22 cellular contexts compared by ENCODE assay signal in genomic region chr9:115071176-115071575, GRCh38. TPM values are rescaled to one million over a fixed set of nuclear protein-coding genes. Genes with fewer than 3 reads are reported as not detected.
DNase-seq lines count a peak whose midpoint lies in the region; ATAC-seq, FAIRE-seq and TF ChIP-seq lines count a peak whose summit lies in the region.
"Had no signal": no experiment of that assay in that cellular context is flagged by ENCODE, and none has a peak within 500 bp of the region (broad histone marks: within the 10 kb centered on the region; RNA-seq: fewer than 3 reads in every experiment).

No MANE protein-coding gene starts in this region.

- H3K9ac ChIP-seq in adipocyte (ENCODE audit: low read length) (no peak overlapping the region), rectal smooth muscle tissue (ENCODE audit: low read length) (no peak overlapping the region), Karpas-422 (ENCODE audit: low read length) (no peak overlapping the region)

- no peak for FAIRE-seq in D721Med (lab: Jason Lieb, UNC)
- FAIRE-seq: A204.1, K562 had no signal

- no peak overlapping the region for H2AFZ ChIP-seq in Karpas-422 (ENCODE audit: low read length)
- H2AFZ ChIP-seq: GM23338 had no signal

- no peak overlapping the region for H3K4me3 ChIP-seq in AG10803 (ENCODE audit: low read length)
- H3K4me3 ChIP-seq in adipocyte (ENCODE audit: low read length): no peak overlapping the region
- no peak overlapping the region for H3K4me3 ChIP-seq in fibroblast of villous mesenchyme (ENCODE audit: low read depth, low read length)
- no peak overlapping the region for H3K4me3 ChIP-seq in rectal smooth muscle tissue (ENCODE audit: low read length)
- H3K4me3 ChIP-seq in Karpas-422 (ENCODE audit: low read length): no peak overlapping the region
- H3K4me3 ChIP-seq: GM23338, K562 had no signal

- DNase-seq in AG10803 (ENCODE audit: low read depth) (peak; percentile 12), adipocyte (ENCODE audit: low read depth) (peak; percentile 59), fibroblast of villous mesenchyme (ENCODE audit: low read depth) (peak; percentile 21), D721Med (ENCODE audit: insufficient read length, low spot score) (no peak), Karpas-422 (no peak)
- DNase-seq: C1 segment of cervical spinal cord; CD8-positive, alpha-beta memory T cell; HCEC 1CT; NCI-H1436; NCI-H2029; NCI-H345; NCI-H524 treated with DMSO at 0.1 percent for 48 hours; PC-3; RPMI8226; SHP77 treated with DMSO at 0.1 percent for 48 hours had no signal

- no peaks in the 10 kb centered on the region for H4K20me1 ChIP-seq in Karpas-422 (ENCODE audit: insufficient read depth, low read depth, low read length)

- no peaks in the 10 kb centered on the region for H3K9me2 ChIP-seq in Karpas-422 (replicated peaks; ENCODE audit: insufficient read depth, low read length)

- no peak overlapping the region for H3K4me2 ChIP-seq in Karpas-422 (ENCODE audit: low read depth, low read length, poor library complexity, severe bottlenecking)
- H3K4me2 ChIP-seq: GM23338 had no signal

- ATAC-seq in GM18907 (IDR thresholded peaks at IDR 0.05; ENCODE audit: unreplicated experiment): no peak
- ATAC-seq in GM19455 (IDR thresholded peaks at IDR 0.05; ENCODE audit: unreplicated experiment): no peak
- ATAC-seq: GM23338, K562, PC-3, SK-N-SH treated with all-trans-retinoic acid at 6 μM for 48 hours had no signal

- TF ChIP-seq CTCF in AG10803 (conservative IDR thresholded peaks at IDR 0.05; ENCODE audit: low read length) (no peak), fibroblast of villous mesenchyme (IDR thresholded peaks at IDR 0.05; ENCODE audit: insufficient read depth, low read depth, low read length) (no peak), D721Med (IDR thresholded peaks at IDR 0.05; ENCODE audit: insufficient read depth, missing control alignments) (no peak)

- H3K79me2 ChIP-seq in Karpas-422 (ENCODE audit: low read length): no peaks in the 10 kb centered on the region

- H3K27ac ChIP-seq in rectal smooth muscle tissue (ENCODE audit: low read depth, low read length) (peak overlapping the region; percentile 72), Karpas-422 (ENCODE audit: low read length) (no peak overlapping the region)

- H3K4me1 ChIP-seq in adipocyte (ENCODE audit: control insufficient read depth, insufficient read depth, low read length) (no peaks in the 10 kb centered on the region), rectal smooth muscle tissue (ENCODE audit: control insufficient read depth, insufficient read depth, low read length) (peaks cover 31% of the 10 kb centered on the region), Karpas-422 (ENCODE audit: low read length) (0 out of 2 replicates have a peak, but pooled peaks cover 3% of the 10 kb centered on the region)

- H3K9me3 ChIP-seq in adipocyte (ENCODE audit: control insufficient read depth, low read length) (peaks cover 2% of the 10 kb centered on the region), Karpas-422 (ENCODE audit: low read length) (no peaks in the 10 kb centered on the region)

- peaks cover 81% of the 10 kb centered on the region for H3K36me3 ChIP-seq in adipocyte (ENCODE audit: control insufficient read depth, insufficient read depth, low read length, severe bottlenecking)
- peaks cover 12% of the 10 kb centered on the region for H3K36me3 ChIP-seq in rectal smooth muscle tissue (ENCODE audit: control insufficient read depth, insufficient read depth, low read length)
- H3K36me3 ChIP-seq in Karpas-422 (ENCODE audit: insufficient read depth, low read length): no peaks in the 10 kb centered on the region

- H3K27me3 ChIP-seq in adipocyte (replicated peaks; ENCODE audit: control insufficient read depth, insufficient read depth, low read length): no peaks in the 10 kb centered on the region
- H3K27me3 ChIP-seq in rectal smooth muscle tissue (ENCODE audit: control insufficient read depth, insufficient read depth, low read length): no peaks in the 10 kb centered on the region
- no peaks in the 10 kb centered on the region for H3K27me3 ChIP-seq in Karpas-422 (ENCODE audit: low read length)

RNA-seq across cellular contexts. Expression of gene TNC, which starts 46.8 kb away (rescaled TPM):
- 371 and 386 TPM in 2 replicates for total RNA-seq in fibroblast of villous mesenchyme
- total RNA-seq in Karpas-422 (2014; rRNA removed; shearing (Covaris generic); ENCODE audit: low replicate concordance): 0.36 and 0.60 TPM in 2 replicates

Comparison
In these comparisons a context has a peak if more than half of its experiments do, and no peak if none do; other contexts are left out.
1. DNase-seq: peak in AG10803 (single experiment), adipocyte (single experiment) and fibroblast of villous mesenchyme (single experiment); none in D721Med (single experiment) and Karpas-422 (single experiment).
2. RNA of gene TNC, which starts 46.8 kb away (total RNA-seq): 371 to 386 TPM in fibroblast of villous mesenchyme; 0.36 to 0.60 TPM in Karpas-422; every median in the first group is over 100 times any median in the second.